Comparison of ENCODE assay signal across 1 cellular context in genomic region chr2:24072259-24072658, GRCh38.
TF ChIP-seq lines count a peak whose summit lies in the region.

No MANE protein-coding gene starts in this region.

TF ChIP-seq in A549, 52 proteins besides CTCF, POLR2A, EP300 and RAD21:
- TF ChIP-seq MAZ (IDR thresholded peaks at IDR 0.05; ENCODE audit: borderline replicate concordance, low read depth, low read length) (no peak), POLR2AphosphoS2 (conservative IDR thresholded peaks at IDR 0.05; ENCODE audit: low read length) (0 out of 2 replicates have a peak, but pooled peaks have one; percentile 11)
